16 cellular contexts compared by ENCODE assay signal in the genomic region with DNA sequence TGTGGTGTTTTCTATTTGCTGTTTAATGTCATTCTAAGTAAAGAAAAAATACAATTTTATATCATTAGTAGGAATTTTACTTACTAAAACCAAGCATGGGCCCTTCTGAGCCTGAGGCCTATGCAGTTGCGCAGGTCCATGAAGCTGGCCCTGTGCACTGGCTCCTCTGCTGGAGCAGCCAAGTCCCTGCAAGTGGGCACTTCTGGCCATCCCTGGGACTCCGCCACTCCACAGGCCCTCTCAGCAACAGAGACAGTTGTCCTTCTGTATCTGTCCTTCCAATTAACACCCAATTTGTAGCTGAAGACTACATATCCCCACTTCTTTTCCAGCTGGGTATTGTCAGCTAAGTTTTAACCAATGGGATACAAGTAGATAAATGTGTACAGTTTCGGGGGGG. TPM values are rescaled to one million over a fixed set of nuclear protein-coding genes. Genes with fewer than 3 reads are reported as not detected.
DNase-seq lines count a peak whose midpoint lies in the region; ATAC-seq and TF ChIP-seq lines count a peak whose summit lies in the region.
"Had no signal": no experiment of that assay in that cellular context is flagged by ENCODE, and none has a peak within 500 bp of the region (broad histone marks: within the 10 kb centered on the region; RNA-seq: fewer than 3 reads in every experiment).

No MANE protein-coding gene starts in this region.

- no peak overlapping the region for H3K4me3 ChIP-seq in fibroblast of the aortic adventitia (ENCODE audit: low read depth, low read length)
- H3K4me3 ChIP-seq: cardiac muscle cell, prostate gland had no signal

- TF ChIP-seq CTCF in fibroblast of the aortic adventitia (IDR thresholded peaks at IDR 0.05; ENCODE audit: insufficient read depth, low read length): peak; percentile 17

- ATAC-seq in stimulated activated naive CD8-positive, alpha-beta T cell treated with anti-CD3 and anti-CD28 coated beads, Interleukin-15, Interleukin-2, amounts not matched to agents 100 U/mL and 50 U/mL, for 24 hours: peak; percentile 72
- ATAC-seq in GM21825 (IDR thresholded peaks at IDR 0.05; ENCODE audit: unreplicated experiment): no peak
- no peak for ATAC-seq in GM19351 (IDR thresholded peaks at IDR 0.05; ENCODE audit: unreplicated experiment)

- in situ Hi-C loops in SK-MEL-5 (cut with HindIII; ENCODE audit: low pct_unique_long_range_greater_than_20kb, low sequenced_read_pairs): no loop called here

- DNase-seq in activated CD4-positive, alpha-beta T cell treated with anti-CD3 and anti-CD28 coated beads for 48 hours: peak; percentile 17
- DNase-seq in activated CD4-positive, alpha-beta T cell treated with anti-CD3 and anti-CD28 coated beads for 1 hour: no peak
- DNase-seq in SK-MEL-5 (ENCODE audit: low read depth, low spot score) (peak; percentile 41), fibroblast of the aortic adventitia (ENCODE audit: low read depth) (no peak), OCI-M1 (lab: John Stamatoyannopoulos, UW) (no peak)
- no peak for DNase-seq in stimulated activated naive CD8-positive, alpha-beta T cell treated with anti-CD3 and anti-CD28 coated beads, Interleukin-15, Interleukin-2, amounts not matched to agents 100 U/mL and 50 U/mL, for 24 hours
- DNase-seq: activated naive CD4-positive, alpha-beta T cell treated with anti-CD3 and anti-CD28 coated beads for 36 hours; EL; KG1; NCI-H2081 treated with DMSO at 0.1 percent for 48 hours; stimulated activated CD4-positive, alpha-beta T cell treated with anti-CD3 and anti-CD28 coated beads, Interleukin-2, amount 100 ng/mL, for 24 hours; T-helper 2 cell had no signal

RNA-seq across cellular contexts. Expression of a gene that starts 49.9 kb away (rescaled TPM):
- total RNA-seq in SK-MEL-5 (2014; rRNA removed; shearing (Covaris generic)): 72.1 and 79.0 TPM in 2 replicates
- 45.9 and 55.5 TPM in 2 replicates for polyA plus RNA-seq in SK-MEL-5 (2015; cell fraction: cytosol; rRNA removed)
- polyA plus RNA-seq in SK-MEL-5 (2015; cell fraction: nucleus; rRNA removed): 206 and 233 TPM in 2 replicates
- total RNA-seq in fibroblast of the aortic adventitia (ENCODE audit: low replicate concordance): 36.5 and 87.2 TPM in 2 replicates

Comparison
In these comparisons a context has a peak if more than half of its experiments do, and no peak if none do; other contexts are left out.
1. DNase-seq: peak in activated CD4-positive, alpha-beta T cell treated with anti-CD3 and anti-CD28 coated beads for 48 hours (single experiment) and SK-MEL-5 (single experiment); none in activated CD4-positive, alpha-beta T cell treated with anti-CD3 and anti-CD28 coated beads for 1 hour (single experiment), fibroblast of the aortic adventitia (single experiment), stimulated activated naive CD8-positive, alpha-beta T cell treated with anti-CD3 and anti-CD28 coated beads, Interleukin-15, Interleukin-2, amounts not matched to agents 100 U/mL and 50 U/mL, for 24 hours (single experiment) and OCI-M1 (single experiment).